In the genomic region with DNA sequence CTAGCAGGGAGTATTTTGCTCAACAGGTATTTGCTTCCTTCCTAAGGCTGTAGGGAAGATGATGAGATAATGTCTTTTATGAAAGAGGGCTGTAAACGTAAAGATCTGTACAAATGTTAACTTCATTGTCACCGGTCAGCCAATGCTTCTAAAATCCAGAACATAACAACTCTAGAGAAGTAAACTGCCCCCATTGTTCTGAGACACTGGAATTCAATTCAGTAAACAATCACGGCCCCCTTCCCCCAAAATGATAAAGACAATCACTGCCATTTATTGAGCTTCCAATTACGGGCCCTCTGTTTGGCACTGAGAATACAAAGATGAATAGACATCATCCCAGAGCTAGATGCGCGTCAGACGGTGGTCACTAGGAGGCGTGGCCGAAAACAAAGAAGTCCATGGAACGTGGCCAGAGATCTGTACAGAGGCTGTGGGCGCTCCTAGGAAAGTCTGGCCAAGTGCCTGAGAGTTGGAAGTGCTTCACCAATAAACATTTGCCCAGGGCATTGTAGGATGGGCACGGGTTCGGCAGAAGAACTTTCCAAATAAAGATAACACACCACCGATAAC, we compare ENCODE assay signal across 8 cellular contexts. TPM values are rescaled to one million over a fixed set of nuclear protein-coding genes. Genes with fewer than 3 reads are reported as not detected.
A peak's percentile ranks its signal among the peaks of the same experiment; 100 is the strongest.
DNase-seq lines count a peak whose midpoint lies in the region; ATAC-seq, FAIRE-seq and TF ChIP-seq lines count a peak whose summit lies in the region.

No MANE protein-coding gene starts in this region.

- H3K27me3 ChIP-seq in astrocyte (ENCODE audit: insufficient read depth, low read length) (no peaks in the 10 kb centered on the region), right atrium auricular region (no peaks in the 10 kb centered on the region), trophoblast cell (ENCODE audit: insufficient read depth, low read length) (no peaks in the 10 kb centered on the region)

- H3K36me3 Mint-ChIP-seq in astrocyte (ENCODE audit: low read depth, unreplicated experiment) = peaks cover 13% of the 10 kb centered on the region

- POLR2A ChIA-PET in OCI-LY7 (lab: Charles Lee) = interaction anchor here (0.5 to 1.6 kb wide), 2 partner anchors 9 to 32 kb away, joined by 3 to 7 read pairs; no protein-coding TSS in a partner anchor

- H3K4me3 Mint-ChIP-seq in astrocyte (ENCODE audit: unreplicated experiment) = peak overlapping the region; percentile 94

- CTCF ChIA-PET in OCI-LY7 (lab: Charles Lee; ENCODE audit: unreplicated experiment) = no interaction called here

- H3K4me2 ChIP-seq in OCI-LY7 (ENCODE audit: low read length) (peak overlapping the region; percentile 84), astrocyte (ENCODE audit: low read length) (peak overlapping the region; percentile 94), trophoblast cell (ENCODE audit: low read length) (peak overlapping the region; percentile 93)

- no peak for ATAC-seq in GM21717 (IDR thresholded peaks at IDR 0.05; ENCODE audit: unreplicated experiment)

- H3K4me3 ChIP-seq in GM12864 (ENCODE audit: low read depth, low read length) = peak overlapping the region; percentile 86
- peak overlapping the region; percentile 97 for H3K4me3 ChIP-seq in OCI-LY7 (ENCODE audit: low read depth, low read length, poor library complexity, severe bottlenecking)
- H3K4me3 ChIP-seq in astrocyte (ENCODE audit: insufficient read depth, low read depth, low read length) = peak overlapping the region; percentile 88
- peak overlapping the region; percentile 73 to 83 for H3K4me3 ChIP-seq in right atrium auricular region
- peak overlapping the region; percentile 92 for H3K4me3 ChIP-seq in trophoblast cell (ENCODE audit: low read depth, low read length)

- H3K79me2 ChIP-seq in OCI-LY7 (ENCODE audit: insufficient read depth, low read depth, low read length) (peaks cover 55% of the 10 kb centered on the region), astrocyte (ENCODE audit: insufficient read depth, low read length) (peaks cover 74% of the 10 kb centered on the region), trophoblast cell (ENCODE audit: control insufficient read depth, insufficient read depth, low read length, poor library complexity) (peaks cover 20% of the 10 kb centered on the region)

- DNase-seq in GM12864 (ENCODE audit: low read depth) (no peak), HS-27A (ENCODE audit: low read depth) (peak; percentile 64), OCI-LY7 (ENCODE audit: low spot score) (peak; percentile 55), astrocyte (ENCODE audit: low read depth) (peak; percentile 86), right atrium auricular region (ENCODE audit: low spot score) (peak; percentile 80), trophoblast cell (peak; percentile 64 to 77)

- H3K4me1 Mint-ChIP-seq in astrocyte (ENCODE audit: low read depth, unreplicated experiment) = peaks cover 8% of the 10 kb centered on the region

- H3K9me3 Mint-ChIP-seq in astrocyte (ENCODE audit: unreplicated experiment) = no peaks in the 10 kb centered on the region

- TF ChIP-seq CTCF in 22Rv1 (IDR thresholded peaks at IDR 0.05) (peak; percentile 5; the same call in 1 of the 2 replicates), GM12864 (IDR thresholded peaks at IDR 0.05; ENCODE audit: low read depth, low read length, missing control alignments) (no peak), OCI-LY7 (conservative IDR thresholded peaks at IDR 0.05; ENCODE audit: low read length) (peak; percentile 23; the same call in 1 of the 2 replicates), astrocyte (IDR thresholded peaks at IDR 0.05; ENCODE audit: insufficient read depth, low read depth, low read length) (no peak), right atrium auricular region (IDR thresholded peaks at IDR 0.05) (peak in 1 of 2 donors; percentile 23)

- peak overlapping the region; percentile 99 for H3K9ac ChIP-seq in astrocyte (ENCODE audit: low read length)
- peak overlapping the region; percentile 99 for H3K9ac ChIP-seq in trophoblast cell (ENCODE audit: low read length)

- BruUV-seq in OCI-LY7 (replicated peaks; lab: Mats Ljungman, UMichigan) = TSS peak; percentile 95

- peak overlapping the region; percentile 99 for H2BK120ac ChIP-seq in trophoblast cell (ENCODE audit: insufficient read depth, low read length, poor library complexity)

- H3K9me3 ChIP-seq in OCI-LY7 (ENCODE audit: low read length) (no peaks in the 10 kb centered on the region), astrocyte (ENCODE audit: insufficient read depth, low read depth, low read length) (no peaks in the 10 kb centered on the region), right atrium auricular region (no peaks in the 10 kb centered on the region), trophoblast cell (ENCODE audit: insufficient read depth, low read depth, low read length) (no peaks in the 10 kb centered on the region)

- H2AFZ ChIP-seq in OCI-LY7 (ENCODE audit: low read length) (peak overlapping the region; percentile 58; the same call in 1 of the 2 replicates), astrocyte (ENCODE audit: low read depth, low read length) (peak overlapping the region; percentile 96), trophoblast cell (ENCODE audit: insufficient read depth, low read length, poor library complexity) (peak overlapping the region; percentile 97)

- peak overlapping the region; percentile 99 for H3K27ac Mint-ChIP-seq in astrocyte (ENCODE audit: unreplicated experiment)

- peak overlapping the region; percentile 99 for H4K8ac ChIP-seq in trophoblast cell (ENCODE audit: low read depth, low read length)

- peak overlapping the region; percentile 100 for H4K91ac ChIP-seq in trophoblast cell (ENCODE audit: low read depth, low read length)

- H4K20me1 ChIP-seq in OCI-LY7 (ENCODE audit: insufficient read depth, low read length) (peaks cover 7% of the 10 kb centered on the region; the same call in 1 of the 2 replicates), astrocyte (ENCODE audit: insufficient read depth, low read length) (peaks cover 17% of the 10 kb centered on the region)

- H2BK5ac ChIP-seq in trophoblast cell (ENCODE audit: low read depth, low read length, poor library complexity) = peak overlapping the region; percentile 100

- no peak overlapping the region for H2BK12ac ChIP-seq in trophoblast cell (ENCODE audit: low read length)

- H3K4me1 ChIP-seq in OCI-LY7 (ENCODE audit: insufficient read depth, low read length, poor library complexity, severe bottlenecking) = peaks cover 22% of the 10 kb centered on the region
- peaks cover 6% of the 10 kb centered on the region for H3K4me1 ChIP-seq in astrocyte (ENCODE audit: insufficient read depth, low read length)
- H3K4me1 ChIP-seq in right atrium auricular region = peaks cover 0 to 25% of the 10 kb centered on the region in 2 donors
- peaks cover 3 to 5% of the 10 kb centered on the region in 2 experiments for H3K4me1 ChIP-seq in trophoblast cell (ENCODE audit: control insufficient read depth in 1 of 2, insufficient read depth in 2 of 2, low read length in 2 of 2)

- peak overlapping the region; percentile 56 for H3K4ac ChIP-seq in trophoblast cell (ENCODE audit: low read depth, low read length)

- intact Hi-C loops in OCI-LY7 (cut with micrococcal nuclease; ENCODE audit: unreplicated experiment) = no loop called here

- peak overlapping the region; percentile 14 for H2AK5ac ChIP-seq in trophoblast cell (ENCODE audit: low read length)

- no peak for FAIRE-seq in astrocyte (lab: Jason Lieb, UNC)

- peaks cover 15% of the 10 kb centered on the region for H3K79me1 ChIP-seq in trophoblast cell (ENCODE audit: low read length)

- H4K12ac ChIP-seq in trophoblast cell (ENCODE audit: low read depth, low read length) = peak overlapping the region; percentile 93

- no peaks in the 10 kb centered on the region for H3K27me3 Mint-ChIP-seq in astrocyte (ENCODE audit: low read depth, unreplicated experiment)

- H3K18ac ChIP-seq in trophoblast cell (ENCODE audit: low read length) = peak overlapping the region; percentile 70

- H3K27ac ChIP-seq in 22Rv1 (peak overlapping the region; percentile 91), OCI-LY7 (ENCODE audit: low read depth, low read length, poor library complexity, severe bottlenecking) (peak overlapping the region; percentile 70), astrocyte (ENCODE audit: low read depth, low read length) (peak overlapping the region; percentile 100), right atrium auricular region (peak overlapping the region; percentile 96 to 99), trophoblast cell (ENCODE audit: low read depth, low read length) (peak overlapping the region; percentile 88)

- H3K23ac ChIP-seq in trophoblast cell (ENCODE audit: low read length) = no peak overlapping the region

- H3K36me3 ChIP-seq in OCI-LY7 (ENCODE audit: insufficient read depth, low read length) (peaks cover 70% of the 10 kb centered on the region), astrocyte (ENCODE audit: insufficient read depth, low read length) (peaks cover 18% of the 10 kb centered on the region), right atrium auricular region (peaks cover 35% of the 10 kb centered on the region), trophoblast cell (ENCODE audit: control insufficient read depth in 1 of 2, insufficient read depth in 2 of 2, low read length in 2 of 2) (peaks cover 48 to 49% of the 10 kb centered on the region in 2 experiments)

- H3K14ac ChIP-seq in trophoblast cell (ENCODE audit: low read length) = peak overlapping the region; percentile 99

- no peaks in the 10 kb centered on the region for H3K9me2 ChIP-seq in OCI-LY7 (ENCODE audit: insufficient read depth, low read length)

- WGBS in trophoblast cell (ENCODE audit: extremely low coverage, insufficient coverage, insufficient read length) = no CpG with 5 or more reads among the region's 14 CpGs

RNA-seq across cellular contexts. Expression of gene TMEM258, which starts 0.6 kb away (rescaled TPM):
- 119 and 174 TPM in 2 replicates for total RNA-seq in OCI-LY7 (2014; rRNA removed; shearing (Covaris generic))
- total RNA-seq in OCI-LY7 (2022) (173 and 174 TPM in 2 replicates), astrocyte (97.8 and 98.6 TPM in 2 replicates), right atrium auricular region (10 to 100 TPM; 43.4 to 54.7 TPM)
- polyA plus RNA-seq in trophoblast cell (2013) = 246 and 256 TPM in 2 replicates

RNA-seq across cellular contexts. Expression of gene FEN1, which starts 0.9 kb away (rescaled TPM):
- 143 and 153 TPM in 2 replicates for total RNA-seq in OCI-LY7 (2014; rRNA removed; shearing (Covaris generic))
- total RNA-seq in OCI-LY7 (2022) = 102 and 123 TPM in 2 replicates
- total RNA-seq in astrocyte = 13.6 and 13.8 TPM in 2 replicates
- total RNA-seq in right atrium auricular region = 1 to 10 TPM; 3.7 to 4.0 TPM
- polyA plus RNA-seq in trophoblast cell (2013) = 53.9 and 58.2 TPM in 2 replicates

RNA-seq across cellular contexts. Expression of gene FADS1, which starts 25.0 kb away (rescaled TPM):
- not detected in 2 replicates for total RNA-seq in OCI-LY7 (2014; rRNA removed; shearing (Covaris generic))
- total RNA-seq in OCI-LY7 (2022) (not detected in 2 replicates), astrocyte (56.7 and 74.6 TPM in 2 replicates), right atrium auricular region (10 to 100 TPM; 21.8 to 28.4 TPM)
- polyA plus RNA-seq in trophoblast cell (2013) = 83.8 and 84.0 TPM in 2 replicates

RNA-seq across cellular contexts. Expression of gene FADS2, which starts 36.3 kb away (rescaled TPM):
- 0.31 and 0.95 TPM in 2 replicates for total RNA-seq in OCI-LY7 (2014; rRNA removed; shearing (Covaris generic))
- total RNA-seq in OCI-LY7 (2022) = 2.3 and 2.8 TPM in 2 replicates
- total RNA-seq in astrocyte = 180 and 287 TPM in 2 replicates
- 10 to 100 TPM in 1 of 2 donors, 1 to 10 TPM in 1; 5.1 to 10.2 TPM for total RNA-seq in right atrium auricular region
- polyA plus RNA-seq in trophoblast cell (2013) = 538 and 565 TPM in 2 replicates

RNA-seq across cellular contexts. Expression of gene MYRF, which starts 39.4 kb away (rescaled TPM):
- total RNA-seq in OCI-LY7 (2014; rRNA removed; shearing (Covaris generic)) = 0.19 and 0.23 TPM in 2 replicates
- 0.98 and 1.1 TPM in 2 replicates for total RNA-seq in OCI-LY7 (2022)
- total RNA-seq in astrocyte = 39.5 and 53.9 TPM in 2 replicates
- 10 to 100 TPM in 1 of 2 donors, 1 to 10 TPM in 1; 7.0 to 13.1 TPM for total RNA-seq in right atrium auricular region
- 9.8 and 10.4 TPM in 2 replicates for polyA plus RNA-seq in trophoblast cell (2013)

Comparison
In these comparisons a context has a peak if more than half of its experiments do, and no peak if none do; other contexts are left out.
1. CTCF ChIP-seq: peak in 22Rv1 (single experiment) and OCI-LY7 (single experiment); none in GM12864 (single experiment) and astrocyte (single experiment).
2. RNA of gene FADS1, which starts 25.0 kb away (total RNA-seq): 56.7 to 74.6 TPM in astrocyte and 21.8 to 28.4 TPM in right atrium auricular region; not detected in OCI-LY7; every median in the first group is over 10 times any median in the second.
3. Peak in every context shown above with its lines, with median percentiles within 50 percentile points of each other: H3K27ac ChIP-seq, H3K4me3 ChIP-seq, H2AFZ ChIP-seq and H3K4me2 ChIP-seq.